Comparison of ENCODE assay signal across 13 cellular contexts in genomic region chr7:74481458-74482324, GRCh38. TPM values are rescaled to one million over a fixed set of nuclear protein-coding genes. Genes with fewer than 3 reads are reported as not detected.
DNase-seq lines count a peak whose midpoint lies in the region; ATAC-seq and TF ChIP-seq lines count a peak whose summit lies in the region.
"Had no signal": no experiment of that assay in that cellular context is flagged by ENCODE, and none has a peak within 500 bp of the region (broad histone marks: within the 10 kb centered on the region; RNA-seq: fewer than 3 reads in every experiment).

No MANE protein-coding gene starts in this region.

- DNase-seq in CD14-positive monocyte (ENCODE audit: low spot score), result no peak
- DNase-seq in RWPE2 (ENCODE audit: low spot score), result no peak
- peak; percentile 22 for DNase-seq in fibroblast of gingiva (ENCODE audit: low read depth)
- peak; percentile 19 to 43 for DNase-seq in trophoblast cell
- DNase-seq in AG08396 (ENCODE audit: low spot score), result no peak
- DNase-seq in GF-D8 (lab: John Stamatoyannopoulos, UW), result no peak
- no peak for DNase-seq in activated CD8-positive, alpha-beta memory T cell treated with anti-CD3 and anti-CD28 coated beads, Interleukin-2, amount 50 U/mL, for 48 hours
- no peak for DNase-seq in activated CD8-positive, alpha-beta memory T cell treated with anti-CD3 and anti-CD28 coated beads, Interleukin-2, amount 10 ng/mL, durations not matched to agents 7 days and 5 days
- DNase-seq: activated T-cell treated with anti-CD3 and anti-CD28 coated beads, Interleukin-2, amount 50 U/mL, for 48 hours; MM.1S; retina; SHP77 treated with DMSO at 0.1 percent for 48 hours had no signal

- peaks cover 2 to 3% of the 10 kb centered on the region in 2 donors for H3K36me3 Mint-ChIP-seq in CD14-positive monocyte
- H3K36me3 Mint-ChIP-seq in activated CD8-positive, alpha-beta memory T cell treated with anti-CD3 and anti-CD28 coated beads, Interleukin-2, amount 10 ng/mL, durations not matched to agents 7 days and 5 days, result no peaks in the 10 kb centered on the region

- H3K4me1 ChIP-seq in RWPE2 (ENCODE audit: insufficient read depth, poor library complexity, severe bottlenecking) (peaks cover 67% of the 10 kb centered on the region), trophoblast cell (ENCODE audit: control insufficient read depth in 1 of 2, insufficient read depth in 2 of 2, low read length in 2 of 2) (peaks cover 14 to 25% of the 10 kb centered on the region in 2 experiments)

- H2AFZ ChIP-seq in trophoblast cell (ENCODE audit: insufficient read depth, low read length, poor library complexity), result no peak overlapping the region

- CTCF ChIA-PET in activated CD8-positive, alpha-beta memory T cell treated with anti-CD3 and anti-CD28 coated beads, Interleukin-2, amount 10 ng/mL, durations not matched to agents 7 days and 5 days (lab: Charles Lee), result no interaction called here

- H3K4me1 Mint-ChIP-seq in CD14-positive monocyte, result peaks cover 43% of the 10 kb centered on the region
- H3K4me1 Mint-ChIP-seq in activated CD8-positive, alpha-beta memory T cell treated with anti-CD3 and anti-CD28 coated beads, Interleukin-2, amount 10 ng/mL, durations not matched to agents 7 days and 5 days, result no peaks in the 10 kb centered on the region

- no peak overlapping the region for H4K12ac ChIP-seq in trophoblast cell (ENCODE audit: low read depth, low read length)

- H3K4me2 ChIP-seq in trophoblast cell (ENCODE audit: low read length), result no peak overlapping the region

- no peak overlapping the region for H2BK12ac ChIP-seq in trophoblast cell (ENCODE audit: low read length)

- intact Hi-C loops in CD14-positive monocyte (cut with micrococcal nuclease), result no loop called here

- H3K79me1 ChIP-seq in trophoblast cell (ENCODE audit: low read length), result peaks cover 9% of the 10 kb centered on the region

- H4K91ac ChIP-seq in trophoblast cell (ENCODE audit: low read depth, low read length), result no peak overlapping the region

- TF ChIP-seq CTCF in CD14-positive monocyte (IDR thresholded peaks at IDR 0.05) (no peak), RWPE2 (IDR thresholded peaks at IDR 0.05; ENCODE audit: poor library complexity, severe bottlenecking) (no peak)

- H3K4ac ChIP-seq in trophoblast cell (ENCODE audit: low read depth, low read length), result peak overlapping the region; percentile 66

- peaks cover 3% of the 10 kb centered on the region for H3K79me2 ChIP-seq in trophoblast cell (ENCODE audit: control insufficient read depth, insufficient read depth, low read length, poor library complexity)

- H3K9me3 ChIP-seq in RWPE2 (ENCODE audit: severe bottlenecking) (no peaks in the 10 kb centered on the region), trophoblast cell (ENCODE audit: insufficient read depth, low read depth, low read length) (no peaks in the 10 kb centered on the region)

- H2AK5ac ChIP-seq in trophoblast cell (ENCODE audit: low read length), result no peak overlapping the region

- no peak overlapping the region for H3K9ac ChIP-seq in trophoblast cell (ENCODE audit: low read length)

- H3K4me3 ChIP-seq in RWPE2 (ENCODE audit: severe bottlenecking) (no peak overlapping the region), trophoblast cell (ENCODE audit: low read depth, low read length) (no peak overlapping the region)

- H3K18ac ChIP-seq in trophoblast cell (ENCODE audit: low read length), result peak overlapping the region; percentile 77

- H2BK120ac ChIP-seq in trophoblast cell (ENCODE audit: insufficient read depth, low read length, poor library complexity), result no peak overlapping the region

- H3K27ac Mint-ChIP-seq in CD14-positive monocyte, result peak overlapping the region in 3 of 7 donors; percentile 50 to 85 (median 54)
- H3K27ac Mint-ChIP-seq in activated CD8-positive, alpha-beta memory T cell treated with anti-CD3 and anti-CD28 coated beads, Interleukin-2, amount 10 ng/mL, durations not matched to agents 7 days and 5 days, result no peak overlapping the region
- H3K27ac Mint-ChIP-seq: stimulated activated naive CD8-positive, alpha-beta T cell treated with anti-CD3 and anti-CD28 coated beads, Interleukin-15, Interleukin-2, amounts not matched to agents 100 ng/mL and 50 ng/mL, for 24 hours had no signal

- H3K27ac ChIP-seq in RWPE2 (ENCODE audit: poor library complexity, severe bottlenecking), result peak overlapping the region; percentile 95
- no peak overlapping the region for H3K27ac ChIP-seq in trophoblast cell (ENCODE audit: low read depth, low read length)

- H3K9me3 Mint-ChIP-seq in CD14-positive monocyte, result peaks cover 0 to 5% (median 0%) of the 10 kb centered on the region in 7 donors
- no peaks in the 10 kb centered on the region for H3K9me3 Mint-ChIP-seq in activated CD8-positive, alpha-beta memory T cell treated with anti-CD3 and anti-CD28 coated beads, Interleukin-2, amount 10 ng/mL, durations not matched to agents 7 days and 5 days (ENCODE audit: low read depth)
- H3K9me3 Mint-ChIP-seq: stimulated activated naive CD8-positive, alpha-beta T cell treated with anti-CD3 and anti-CD28 coated beads, Interleukin-15, Interleukin-2, amounts not matched to agents 100 ng/mL and 50 ng/mL, for 24 hours had no signal

- no peak overlapping the region for H2BK5ac ChIP-seq in trophoblast cell (ENCODE audit: low read depth, low read length, poor library complexity)

- H3K27me3 ChIP-seq in RWPE2 (ENCODE audit: insufficient read depth, poor library complexity, severe bottlenecking) (no peaks in the 10 kb centered on the region), trophoblast cell (ENCODE audit: insufficient read depth, low read length) (no peaks in the 10 kb centered on the region)

- H3K14ac ChIP-seq in trophoblast cell (ENCODE audit: low read length), result no peak overlapping the region

- H3K4me3 Mint-ChIP-seq in CD14-positive monocyte, result peak overlapping the region; percentile 59 to 83
- H3K4me3 Mint-ChIP-seq in activated CD8-positive, alpha-beta memory T cell treated with anti-CD3 and anti-CD28 coated beads, Interleukin-2, amount 10 ng/mL, durations not matched to agents 7 days and 5 days, result no peak overlapping the region
- H3K4me3 Mint-ChIP-seq: stimulated activated naive CD8-positive, alpha-beta T cell treated with anti-CD3 and anti-CD28 coated beads, Interleukin-15, Interleukin-2, amounts not matched to agents 100 ng/mL and 50 ng/mL, for 24 hours had no signal

- no peak overlapping the region for H4K8ac ChIP-seq in trophoblast cell (ENCODE audit: low read depth, low read length)

- H3K27me3 Mint-ChIP-seq in CD14-positive monocyte (ENCODE audit: low read depth in 3 of 3), result peaks cover 33 to 55% (median 34%) of the 10 kb centered on the region in 3 donors
- H3K27me3 Mint-ChIP-seq in activated CD8-positive, alpha-beta memory T cell treated with anti-CD3 and anti-CD28 coated beads, Interleukin-2, amount 10 ng/mL, durations not matched to agents 7 days and 5 days, result peaks cover 14% of the 10 kb centered on the region

- H3K36me3 ChIP-seq in RWPE2 (ENCODE audit: low read depth) (no peaks in the 10 kb centered on the region), trophoblast cell (ENCODE audit: control insufficient read depth in 1 of 2, insufficient read depth in 2 of 2, low read length in 2 of 2) (no peaks in the 10 kb centered on the region)

- no peak for ATAC-seq in RWPE2 (ENCODE audit: low read depth)
- no peak for ATAC-seq in activated CD8-positive, alpha-beta memory T cell treated with anti-CD3 and anti-CD28 coated beads, Interleukin-2, amount 10 ng/mL, durations not matched to agents 7 days and 5 days

- no CpG with 5 or more reads among the region's 10 CpGs for WGBS in trophoblast cell (ENCODE audit: extremely low coverage, insufficient coverage, insufficient read length)

- no peak overlapping the region for H3K23ac ChIP-seq in trophoblast cell (ENCODE audit: low read length)

RNA-seq across cellular contexts. Expression of gene GTF2IRD1, which starts 28.0 kb away (rescaled TPM):
- not detected for polyA plus RNA-seq in CD14-positive monocyte
- 20.3 and 24.6 TPM in 2 replicates for polyA plus RNA-seq in trophoblast cell (2013)
- total RNA-seq in activated CD8-positive, alpha-beta memory T cell treated with anti-CD3 and anti-CD28 coated beads, Interleukin-2, amount 10 ng/mL, durations not matched to agents 7 days and 5 days, result under 1 TPM; 0.20 to 0.66 TPM

Comparison
In these comparisons a context has a peak if more than half of its experiments do, and no peak if none do; other contexts are left out.
1. DNase-seq: peak in fibroblast of gingiva (single experiment) and trophoblast cell (2 of 2); none in CD14-positive monocyte (single experiment), RWPE2 (single experiment), AG08396 (single experiment), GF-D8 (single experiment), activated CD8-positive, alpha-beta memory T cell treated with anti-CD3 and anti-CD28 coated beads, Interleukin-2, amount 50 U/mL, for 48 hours (single experiment) and activated CD8-positive, alpha-beta memory T cell treated with anti-CD3 and anti-CD28 coated beads, Interleukin-2, amount 10 ng/mL, durations not matched to agents 7 days and 5 days (single experiment).